Comparison of ENCODE assay signal across 37 cellular contexts in genomic region chr12:112288638-112289037, GRCh38.
"Had no signal": no experiment of that assay in that cellular context is flagged by ENCODE, and none has a peak within 500 bp of the region (broad histone marks: within the 10 kb centered on the region; RNA-seq: fewer than 3 reads in every experiment).

No MANE protein-coding gene starts in this region.

- H3K4me3 ChIP-seq: ascending aorta, cardiac muscle cell had no signal

- H3K4me3 Mint-ChIP-seq: activated CD4-positive, alpha-beta memory T cell treated with anti-CD3 and anti-CD28 coated beads, Interleukin-2, amount 10 ng/mL, durations not matched to agents 7 days and 5 days; activated CD4-positive, alpha-beta T cell treated with anti-CD3 and anti-CD28 coated beads for 36 hours; activated CD4-positive, alpha-beta T cell treated with anti-CD3 and anti-CD28 coated beads, Interleukin-2, amount 10 ng/mL, durations not matched to agents 7 days and 5 days; activated CD8-positive, alpha-beta memory T cell treated with anti-CD3 and anti-CD28 coated beads, Interleukin-2, amount 10 ng/mL, durations not matched to agents 7 days and 5 days; activated CD8-positive, alpha-beta T cell treated with anti-CD3 and anti-CD28 coated beads, Interleukin-2, amount 10 ng/mL, durations not matched to agents 7 days and 5 days; activated naive CD4-positive, alpha-beta T cell treated with anti-CD3 and anti-CD28 coated beads, Interleukin-2, amount 10 ng/mL, durations not matched to agents 7 days and 5 days; activated naive CD4-positive, alpha-beta T cell treated with anti-CD3 and anti-CD28 coated beads, Interleukin-2, amount 50 U/mL, for 24 hours; activated naive CD8-positive, alpha-beta T cell; activated naive CD8-positive, alpha-beta T cell treated with anti-CD3 and anti-CD28 coated beads, Interleukin-2, amount 10 ng/mL, durations not matched to agents 7 days and 5 days; activated naive CD8-positive, alpha-beta T cell treated with anti-CD3 and anti-CD28 coated beads, Interleukin-2, amount 50 U/mL, for 24 hours; activated T-cell treated with anti-CD3 and anti-CD28 coated beads, Interleukin-2, amount 50 U/mL, for 24 hours; brain; central memory CD8-positive, alpha-beta T cell; T-helper 1 cell treated with Interleukin-12 subunit alpha and Interleukin-12 subunit beta and Interleukin-4 antibody, amounts not matched to agents 30 μg/mL and 1 μg/mL, for 36 hours; T-helper 2 cell treated with Interferon-gamma antibody and Interleukin-4, amounts not matched to agents 5 μg/mL and 100 μg/mL, for 36 hours; WTC11 had no signal

- ATAC-seq: activated CD4-positive, alpha-beta T cell treated with anti-CD3 and anti-CD28 coated beads for 36 hours; activated CD4-positive, CD25-positive, alpha-beta regulatory T cell treated with anti-CD3 and anti-CD28 coated beads, Interleukin-2, amount 50 U/mL, for 24 hours; activated CD8-positive, alpha-beta memory T cell treated with anti-CD3 and anti-CD28 coated beads, Interleukin-2, amount 10 ng/mL, durations not matched to agents 7 days and 5 days; activated CD8-positive, alpha-beta T cell treated with anti-CD3 and anti-CD28 coated beads, Interleukin-2, amount 10 ng/mL, durations not matched to agents 7 days and 5 days; activated naive CD8-positive, alpha-beta T cell treated with anti-CD3 and anti-CD28 coated beads, Interleukin-2, amount 50 U/mL, for 24 hours; WTC11 had no signal

- H3K4me1 Mint-ChIP-seq: activated CD4-positive, alpha-beta T cell treated with anti-CD3 and anti-CD28 coated beads for 36 hours; brain; WTC11 had no signal

- DNase-seq: activated CD4-positive, alpha-beta memory T cell treated with anti-CD3 and anti-CD28 coated beads, Interleukin-2, amount 10 ng/mL, durations not matched to agents 7 days and 5 days; activated CD4-positive, alpha-beta T cell treated with anti-CD3 and anti-CD28 coated beads for 1 hour; activated CD4-positive, alpha-beta T cell treated with anti-CD3 and anti-CD28 coated beads for 36 hours; activated CD4-positive, alpha-beta T cell treated with anti-CD3 and anti-CD28 coated beads for 48 hours; activated CD4-positive, alpha-beta T cell treated with anti-CD3 and anti-CD28 coated beads, Interleukin-2, amount 10 ng/mL, durations not matched to agents 7 days and 5 days; activated CD4-positive, alpha-beta T cell treated with anti-CD3 and anti-CD28 coated beads, Interleukin-2, amount 50 U/mL, for 48 hours; activated CD4-positive, CD25-positive, alpha-beta regulatory T cell; activated CD8-positive, alpha-beta memory T cell treated with anti-CD3 and anti-CD28 coated beads for 24 hours; activated CD8-positive, alpha-beta memory T cell treated with anti-CD3 and anti-CD28 coated beads, Interleukin-2, amount 10 ng/mL, durations not matched to agents 7 days and 5 days; activated CD8-positive, alpha-beta memory T cell treated with anti-CD3 and anti-CD28 coated beads, Interleukin-2, amount 50 U/mL, for 48 hours; activated CD8-positive, alpha-beta T cell treated with anti-CD3 and anti-CD28 coated beads, Interleukin-2, amount 10 ng/mL, durations not matched to agents 7 days and 5 days; activated effector memory CD4-positive, alpha-beta T cell treated with Interleukin-2 at 50 U/mL for 16 hours; activated gamma-delta T cell; activated naive CD4-positive, alpha-beta T cell treated with anti-CD3 and anti-CD28 coated beads, Interleukin-2, amount 10 ng/mL, durations not matched to agents 7 days and 5 days; activated naive CD4-positive, alpha-beta T cell treated with Interleukin-2 at 50 U/mL for 16 hours; activated naive CD8-positive, alpha-beta T cell treated with anti-CD3 and anti-CD28 coated beads, Interleukin-2, amount 10 ng/mL, durations not matched to agents 7 days and 5 days; activated naive CD8-positive, alpha-beta T cell treated with anti-CD3 and anti-CD28 coated beads, Interleukin-2, amount 50 U/mL, for 24 hours; activated T-cell treated with anti-CD3 and anti-CD28 coated beads, Interleukin-2, amount 50 U/mL, for 24 hours; activated T-cell treated with anti-CD3 and anti-CD28 coated beads, Interleukin-2, amount 50 U/mL, for 48 hours; amygdala; anterior cingulate cortex; caudate nucleus; cerebellar nuclear complex; T-helper 2 cell; T-helper 9 cell; WERI-Rb-1 had no signal

- H3K27ac Mint-ChIP-seq: activated CD4-positive, alpha-beta memory T cell treated with anti-CD3 and anti-CD28 coated beads, Interleukin-2, amount 10 ng/mL, durations not matched to agents 7 days and 5 days; activated CD4-positive, alpha-beta T cell treated with anti-CD3 and anti-CD28 coated beads for 36 hours; activated CD4-positive, alpha-beta T cell treated with anti-CD3 and anti-CD28 coated beads, Interleukin-2, amount 10 ng/mL, durations not matched to agents 7 days and 5 days; activated CD8-positive, alpha-beta memory T cell treated with anti-CD3 and anti-CD28 coated beads, Interleukin-2, amount 10 ng/mL, durations not matched to agents 7 days and 5 days; activated CD8-positive, alpha-beta T cell treated with anti-CD3 and anti-CD28 coated beads, Interleukin-2, amount 10 ng/mL, durations not matched to agents 7 days and 5 days; activated naive CD4-positive, alpha-beta T cell treated with anti-CD3 and anti-CD28 coated beads, Interleukin-2, amount 10 ng/mL, durations not matched to agents 7 days and 5 days; activated naive CD4-positive, alpha-beta T cell treated with anti-CD3 and anti-CD28 coated beads, Interleukin-2, amount 50 U/mL, for 24 hours; activated naive CD8-positive, alpha-beta T cell; activated naive CD8-positive, alpha-beta T cell treated with anti-CD3 and anti-CD28 coated beads, Interleukin-2, amount 10 ng/mL, durations not matched to agents 7 days and 5 days; activated naive CD8-positive, alpha-beta T cell treated with anti-CD3 and anti-CD28 coated beads, Interleukin-2, amount 50 U/mL, for 24 hours; activated T-cell treated with anti-CD3 and anti-CD28 coated beads, Interleukin-2, amount 50 U/mL, for 24 hours; activated T-helper 2 cell treated with anti-CD3 and anti-CD28 coated beads, Interferon-gamma antibody, Interleukin-2, Interleukin-4, amounts not matched to agents 10 μg/mL and 5 μg/mL and 100 μg/mL, durations not matched to agents 14 hours and 24 hours and 36 hours; brain; T-helper 1 cell treated with Interleukin-12 subunit alpha and Interleukin-12 subunit beta and Interleukin-4 antibody, amounts not matched to agents 30 μg/mL and 1 μg/mL, for 36 hours; T-helper 2 cell treated with Interferon-gamma antibody and Interleukin-4, amounts not matched to agents 5 μg/mL and 100 μg/mL, for 36 hours; WTC11 had no signal

- H3K27ac ChIP-seq: ascending aorta, cardiac muscle cell, WERI-Rb-1 had no signal

- H3K27me3 Mint-ChIP-seq: activated CD4-positive, alpha-beta memory T cell treated with anti-CD3 and anti-CD28 coated beads, Interleukin-2, amount 10 ng/mL, durations not matched to agents 7 days and 5 days; activated CD4-positive, alpha-beta T cell treated with anti-CD3 and anti-CD28 coated beads for 36 hours; activated CD4-positive, alpha-beta T cell treated with anti-CD3 and anti-CD28 coated beads, Interleukin-2, amount 10 ng/mL, durations not matched to agents 7 days and 5 days; activated CD8-positive, alpha-beta memory T cell treated with anti-CD3 and anti-CD28 coated beads, Interleukin-2, amount 10 ng/mL, durations not matched to agents 7 days and 5 days; activated naive CD4-positive, alpha-beta T cell treated with anti-CD3 and anti-CD28 coated beads, Interleukin-2, amount 10 ng/mL, durations not matched to agents 7 days and 5 days; activated naive CD4-positive, alpha-beta T cell treated with anti-CD3 and anti-CD28 coated beads, Interleukin-2, amount 50 U/mL, for 24 hours; activated naive CD8-positive, alpha-beta T cell; activated naive CD8-positive, alpha-beta T cell treated with anti-CD3 and anti-CD28 coated beads, Interleukin-2, amount 10 ng/mL, durations not matched to agents 7 days and 5 days; activated naive CD8-positive, alpha-beta T cell treated with anti-CD3 and anti-CD28 coated beads, Interleukin-2, amount 50 U/mL, for 24 hours; activated T-cell treated with anti-CD3 and anti-CD28 coated beads, Interleukin-2, amount 50 U/mL, for 24 hours; brain; central memory CD8-positive, alpha-beta T cell had no signal

- H3K27me3 ChIP-seq: ascending aorta, cardiac muscle cell had no signal

- H3K4me1 ChIP-seq: ascending aorta had no signal

- H3K36me3 ChIP-seq: cardiac muscle cell had no signal

- H3K9me3 Mint-ChIP-seq: activated naive CD8-positive, alpha-beta T cell treated with anti-CD3 and anti-CD28 coated beads, Interleukin-2, amount 50 U/mL, for 24 hours; central memory CD8-positive, alpha-beta T cell had no signal
